Comparison of ENCODE assay signal across 8 cellular contexts in genomic region chr7:131104611-131105293, GRCh38.
DNase-seq lines count a peak whose midpoint lies in the region; TF ChIP-seq lines count a peak whose summit lies in the region.

No MANE protein-coding gene starts in this region.

- peak overlapping the region; percentile 71 to 99 (median 92) for H3K27ac ChIP-seq in tibial nerve

- H3K4me1 ChIP-seq in tibial nerve: peaks cover 0 to 69% (median 39%) of the 10 kb centered on the region in 4 donors

- DNase-seq in activated T-cell treated with anti-CD3 and anti-CD28 coated beads, Interleukin-2, amount 50 U/mL, for 24 hours: no peak
- DNase-seq in activated T-cell treated with anti-CD3 and anti-CD28 coated beads for 4 hours (no peak), astrocyte of the cerebellum (ENCODE audit: low read depth) (peak; percentile 84), lower leg skin (ENCODE audit: low spot score in 2 of 2) (no peak), tibial nerve (ENCODE audit: low spot score in 2 of 2) (no peak), UCSD-AML1 (lab: John Stamatoyannopoulos, UW; ENCODE audit: unreplicated experiment) (no peak), NCI-H446 treated with DMSO at 0.1 percent for 48 hours (lab: John Stamatoyannopoulos, UW) (no peak)
- DNase-seq in activated CD4-positive, CD25-positive, alpha-beta regulatory T cell (lab: John Stamatoyannopoulos, UW): no peak

- peaks cover 65% of the 10 kb centered on the region for H3K36me3 Mint-ChIP-seq in activated T-cell treated with anti-CD3 and anti-CD28 coated beads, Interleukin-2, amount 50 U/mL, for 24 hours (ENCODE audit: low read depth)

- peak overlapping the region; percentile 84 for H3K4me3 Mint-ChIP-seq in activated T-cell treated with anti-CD3 and anti-CD28 coated beads, Interleukin-2, amount 50 U/mL, for 24 hours

- H3K27me3 ChIP-seq in tibial nerve: no peaks in the 10 kb centered on the region

- no peak for TF ChIP-seq EP300 in tibial nerve (IDR thresholded peaks at IDR 0.05)

- TF ChIP-seq POLR2A in lower leg skin (IDR thresholded peaks at IDR 0.05): no peak
- TF ChIP-seq POLR2A in tibial nerve (IDR thresholded peaks at IDR 0.05): no peak

- peaks cover 0 to 23% (median 0%) of the 10 kb centered on the region in 3 donors for H3K36me3 ChIP-seq in tibial nerve

- H3K4me3 ChIP-seq in astrocyte of the cerebellum (ENCODE audit: low read depth, low read length): peak overlapping the region; percentile 79
- peak overlapping the region; percentile 54 for H3K4me3 ChIP-seq in lower leg skin (ENCODE audit: low read depth, poor library complexity, severe bottlenecking)
- peak overlapping the region; percentile 24 to 85 (median 62) for H3K4me3 ChIP-seq in tibial nerve

- no peaks in the 10 kb centered on the region for H3K9me3 Mint-ChIP-seq in activated T-cell treated with anti-CD3 and anti-CD28 coated beads, Interleukin-2, amount 50 U/mL, for 24 hours

- in situ Hi-C loops in astrocyte of the cerebellum (cut with HindIII; ENCODE audit: low sequenced_read_pairs): no loop called here

- H3K27ac Mint-ChIP-seq in activated T-cell treated with anti-CD3 and anti-CD28 coated beads, Interleukin-2, amount 50 U/mL, for 24 hours: peak overlapping the region; percentile 93

- no peak for TF ChIP-seq CTCF in astrocyte of the cerebellum (IDR thresholded peaks at IDR 0.05; ENCODE audit: low read depth, low read length, missing control alignments)
- TF ChIP-seq CTCF in lower leg skin (IDR thresholded peaks at IDR 0.05): no peak
- TF ChIP-seq CTCF in tibial nerve (IDR thresholded peaks at IDR 0.05): no peak

- WGBS in lower leg skin, 2 donors: 45 to 50% methylated on average over 12 of the region's 12 CpGs
- 43 to 46% methylated on average over 12 of the region's 12 CpGs for WGBS in tibial nerve, 2 donors

- no peaks in the 10 kb centered on the region for H3K27me3 Mint-ChIP-seq in activated T-cell treated with anti-CD3 and anti-CD28 coated beads, Interleukin-2, amount 50 U/mL, for 24 hours

- H3K9me3 ChIP-seq in tibial nerve: no peaks in the 10 kb centered on the region

- H3K4me1 Mint-ChIP-seq in activated T-cell treated with anti-CD3 and anti-CD28 coated beads, Interleukin-2, amount 50 U/mL, for 24 hours (ENCODE audit: low read depth): peaks cover 70% of the 10 kb centered on the region

- intact Hi-C loops in lower leg skin (cut with DNase I; ENCODE audit: low total_unique reads): no loop called here
